ENCODE assay signal across 34 cellular contexts in genomic region chr9:114252394-114252793, GRCh38.
"Had no signal": no experiment of that assay in that cellular context is flagged by ENCODE, and none has a peak within 500 bp of the region (broad histone marks: within the 10 kb centered on the region; RNA-seq: fewer than 3 reads in every experiment).

No MANE protein-coding gene starts in this region.

- H3K9me3 ChIP-seq: adrenal gland, body of pancreas, breast epithelium had no signal

- H3K36me3 ChIP-seq: adrenal gland, brain microvascular endothelial cell, breast epithelium had no signal

- H3K4me3 ChIP-seq: adrenal gland, body of pancreas, breast epithelium had no signal

- FAIRE-seq: astrocyte, TTC549 had no signal

- H3K4me1 ChIP-seq: adrenal gland had no signal

- DNase-seq: activated B cell treated with CpG ODN at 0.5 μM for 24 hours; activated CD4-positive, alpha-beta memory T cell treated with anti-CD3 and anti-CD28 coated beads for 36 hours; activated CD4-positive, alpha-beta T cell treated with anti-CD3 and anti-CD28 coated beads for 4 hours; activated CD4-positive, alpha-beta T cell treated with anti-CD3 and anti-CD28 coated beads, Interleukin-2, amount 10 ng/mL, durations not matched to agents 24 days and 14 days; activated CD4-positive, alpha-beta T cell treated with anti-CD3 and anti-CD28 coated beads, Interleukin-2, amount 50 U/mL, for 1 hour; activated CD4-positive, alpha-beta T cell treated with anti-CD3 and anti-CD28 coated beads, Interleukin-2, amount 50 U/mL, for 4 hours; activated CD4-positive, CD25-positive, alpha-beta regulatory T cell treated with anti-CD3 and anti-CD28 coated beads, Interleukin-2, amount 50 U/mL, for 72 hours; activated CD8-positive, alpha-beta memory T cell treated with anti-CD3 and anti-CD28 coated beads, Interleukin-2, amount 50 U/mL, for 4 hours; activated CD8-positive, alpha-beta T cell treated with anti-CD3 and anti-CD28 coated beads for 36 hours; activated effector memory CD4-positive, alpha-beta T cell treated with anti-CD3 and anti-CD28 coated beads, Interleukin-2, amount 50 U/mL, for 16 hours; activated gamma-delta T cell treated with Interleukin-2 at 50 U/mL for 16 hours; activated naive CD4-positive, alpha-beta T cell; activated naive CD4-positive, alpha-beta T cell treated with anti-CD3 and anti-CD28 coated beads for 36 hours; activated naive CD4-positive, alpha-beta T cell treated with anti-CD3 and anti-CD28 coated beads, Interleukin-2, amount 50 U/mL, for 16 hours; activated naive CD8-positive, alpha-beta T cell treated with anti-CD3 and anti-CD28 coated beads for 36 hours; activated T-cell treated with anti-CD3 and anti-CD28 coated beads for 4 hours; activated T-cell treated with anti-CD3 and anti-CD28 coated beads, Interleukin-2, amount 50 U/mL, for 1 hour; activated T-cell treated with anti-CD3 and anti-CD28 coated beads, Interleukin-2, amount 50 U/mL, for 4 hours; activated T-cell treated with anti-CD3 and anti-CD28 coated beads, Interleukin-2, amount 50 U/mL, for 72 hours; adrenal gland; amniotic stem cell; aorta; body of pancreas; brain microvascular endothelial cell; central memory CD4-positive, alpha-beta T cell; T-helper 1 cell; T-helper 2 cell; T-helper 9 cell had no signal

- H3K27ac ChIP-seq: adrenal gland, body of pancreas, brain microvascular endothelial cell, breast epithelium, VCaP had no signal

- ATAC-seq: activated CD8-positive, alpha-beta T cell treated with anti-CD3 and anti-CD28 coated beads for 36 hours; activated naive CD4-positive, alpha-beta T cell treated with anti-CD3 and anti-CD28 coated beads, Interleukin-2, amount 50 U/mL, for 72 hours; activated T-cell treated with anti-CD3 and anti-CD28 coated beads, Interleukin-2, amount 50 U/mL, for 4 hours; activated T-cell treated with anti-CD3 and anti-CD28 coated beads, Interleukin-2, amount 50 U/mL, for 72 hours; activated T-helper 17 cell treated with anti-CD3 and anti-CD28 coated beads, Interleukin-2, amount 50 U/mL, for 72 hours; body of pancreas had no signal

- H3K27me3 ChIP-seq: adrenal gland, body of pancreas, brain microvascular endothelial cell, breast epithelium had no signal
